Comparison of ENCODE assay signal across 8 cellular contexts in the genomic region with DNA sequence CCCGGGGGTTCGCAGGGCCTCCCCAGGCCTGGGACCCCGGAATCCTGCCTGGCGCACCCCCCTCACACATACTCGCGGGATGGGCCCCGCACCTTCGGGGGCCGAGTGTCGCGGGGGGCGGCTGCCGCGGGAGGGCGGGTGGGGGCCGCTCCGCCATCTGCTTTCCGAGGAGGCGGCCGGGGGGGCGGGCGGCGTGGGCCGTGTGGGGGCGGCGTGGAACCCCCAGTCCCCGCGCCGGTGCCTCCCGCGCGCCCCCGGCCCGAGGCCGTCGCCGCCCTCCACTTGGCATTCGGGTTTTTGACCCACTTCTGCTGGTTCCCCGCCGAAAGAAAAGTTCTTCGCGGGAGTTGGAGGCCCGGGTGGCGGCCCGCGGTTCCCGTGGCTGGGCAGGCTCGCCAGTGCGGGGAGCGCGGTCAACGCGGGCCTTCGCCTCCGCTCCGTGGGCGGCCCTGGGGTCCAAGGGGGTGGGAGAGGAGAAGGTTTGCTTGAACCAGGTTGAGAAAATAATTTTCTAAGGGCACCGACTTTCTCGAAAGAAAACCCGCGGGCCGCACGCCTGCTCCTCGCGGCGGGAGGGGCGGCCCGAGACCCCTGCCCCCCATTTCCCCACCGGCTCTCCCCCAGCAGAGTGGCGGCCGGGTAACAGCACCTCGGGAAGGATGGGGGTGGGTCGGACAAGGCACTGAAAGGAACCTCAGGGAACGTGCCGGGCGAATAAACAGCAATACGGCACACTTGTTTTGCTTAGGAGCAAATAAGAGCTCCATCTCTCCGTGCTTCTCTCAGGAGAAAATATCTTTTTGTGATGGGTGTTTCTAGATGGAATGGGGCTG. TPM values are rescaled to one million over a fixed set of nuclear protein-coding genes. Genes with fewer than 3 reads are reported as not detected.
A peak's percentile ranks its signal among the peaks of the same experiment; 100 is the strongest.
DNase-seq lines count a peak whose midpoint lies in the region; ATAC-seq, FAIRE-seq and TF ChIP-seq lines count a peak whose summit lies in the region.

No MANE protein-coding gene starts in this region.

- H3K4me3 ChIP-seq in DOHH2 (ENCODE audit: low read length) (peak overlapping the region; percentile 84), SJCRH30 (peak overlapping the region; percentile 99), epithelial cell of proximal tubule (ENCODE audit: low read depth, low read length) (peak overlapping the region; percentile 67), pancreas (peak overlapping the region; percentile 86 to 97 (median 91))

- no peak for DNase-seq in SJCRH30
- DNase-seq in epithelial cell of proximal tubule (ENCODE audit: low read depth): no peak
- DNase-seq in pancreas: peak in 1 of 6 donors; percentile 73
- no peak for DNase-seq in DMS114 treated with DMSO at 0.1 percent for 48 hours (lab: John Stamatoyannopoulos, UW; ENCODE audit: unreplicated experiment)
- DNase-seq in NCI-H1105 treated with DMSO at 0.1 percent for 48 hours (lab: John Stamatoyannopoulos, UW): no peak
- no peak for DNase-seq in SIG-M5 (lab: John Stamatoyannopoulos, UW)
- no peak for DNase-seq in NCI-H510A (lab: John Stamatoyannopoulos, UW)

- H3K27ac ChIP-seq in DOHH2 (ENCODE audit: low read depth, low read length): no peak overlapping the region
- no peak overlapping the region for H3K27ac ChIP-seq in SJCRH30
- H3K27ac ChIP-seq in pancreas: peak overlapping the region in 3 of 4 donors; percentile 16 to 84 (median 82)

- peaks cover 13% of the 10 kb centered on the region for H3K4me1 ChIP-seq in DOHH2 (ENCODE audit: control insufficient read depth, low read length)
- peaks cover 5% of the 10 kb centered on the region; the same call in 1 of the 2 replicates for H3K4me1 ChIP-seq in SJCRH30
- H3K4me1 ChIP-seq in pancreas: peaks cover 6 to 9% (median 8%) of the 10 kb centered on the region in 3 donors

- no peak for FAIRE-seq in pancreas (lab: Jason Lieb, UNC)

- H3K9me3 ChIP-seq in DOHH2 (ENCODE audit: control insufficient read depth, insufficient read depth, low read length) (no peaks in the 10 kb centered on the region), SJCRH30 (replicated peaks) (no peaks in the 10 kb centered on the region), pancreas (no peaks in the 10 kb centered on the region)

- intact Hi-C loops in pancreas (cut with DNase I): no loop called here

- WGBS in pancreas, 2 donors: 1 to 2% methylated on average over 50 to 78 of the region's 78 CpGs

- peaks cover 36% of the 10 kb centered on the region for H3K79me2 ChIP-seq in DOHH2 (ENCODE audit: control insufficient read depth, low read length)

- H4K20me1 ChIP-seq in DOHH2 (ENCODE audit: control insufficient read depth, insufficient read depth, low read depth, low read length): 0 out of 2 replicates have a peak, but pooled peaks cover 4% of the 10 kb centered on the region

- no peaks in the 10 kb centered on the region for H3K9me2 ChIP-seq in DOHH2 (replicated peaks; ENCODE audit: control insufficient read depth, low read length)

- H3K4me2 ChIP-seq in DOHH2 (ENCODE audit: low read length): peak overlapping the region; percentile 57

- H3F3A ChIP-seq in DOHH2 (ENCODE audit: control insufficient read depth, insufficient read depth): peaks cover 2% of the 10 kb centered on the region; the same call in 1 of the 2 replicates

- TF ChIP-seq CTCF in DOHH2 (IDR thresholded peaks at IDR 0.05; ENCODE audit: low read depth, low read length, poor library complexity, severe bottlenecking) (no peak), epithelial cell of proximal tubule (conservative IDR thresholded peaks at IDR 0.05; ENCODE audit: low read depth, low read length) (no peak), pancreas (IDR thresholded peaks at IDR 0.05) (no peak)

- H3K36me3 ChIP-seq in DOHH2 (ENCODE audit: control insufficient read depth, low read length) (peaks cover 23% of the 10 kb centered on the region), SJCRH30 (peaks cover 35% of the 10 kb centered on the region), pancreas (peaks cover 0 to 3% (median 0%) of the 10 kb centered on the region in 3 donors)

- H3K27me3 ChIP-seq in DOHH2 (ENCODE audit: control insufficient read depth, low read length): peaks cover 5% of the 10 kb centered on the region
- H3K27me3 ChIP-seq in SJCRH30: no peaks in the 10 kb centered on the region
- H3K27me3 ChIP-seq in pancreas: no peaks in the 10 kb centered on the region

- ATAC-seq in pancreas: no peak

RNA-seq across cellular contexts. Expression of a gene that starts 1.6 kb away (rescaled TPM):
- total RNA-seq in SJCRH30 (2014; rRNA removed; shearing (Covaris generic)): 24.5 and 25.0 TPM in 2 replicates
- total RNA-seq in epithelial cell of proximal tubule (5.5 and 7.2 TPM in 2 replicates), pancreas (1 to 10 TPM; 4.0 to 8.3 (median 4.7) TPM)
- 1 to 10 TPM; 4.5 to 8.0 TPM for polyA plus RNA-seq in pancreas

RNA-seq across cellular contexts. Expression of a gene that starts 9.5 kb away (rescaled TPM):
- 35.5 and 36.5 TPM in 2 replicates for total RNA-seq in SJCRH30 (2014; rRNA removed; shearing (Covaris generic))
- total RNA-seq in epithelial cell of proximal tubule (15.8 and 24.0 TPM in 2 replicates), pancreas (10 to 100 TPM in 1 of 6 donors, 1 to 10 TPM in 5; 6.9 to 11.6 (median 8.9) TPM)
- polyA plus RNA-seq in pancreas: 10 to 100 TPM; 21.9 to 28.0 TPM

RNA-seq across cellular contexts. Expression of a gene that starts 12.5 kb away (rescaled TPM):
- 44.8 and 45.0 TPM in 2 replicates for total RNA-seq in SJCRH30 (2014; rRNA removed; shearing (Covaris generic))
- total RNA-seq in epithelial cell of proximal tubule (28.1 and 40.1 TPM in 2 replicates), pancreas (10 to 100 TPM; 10.8 to 31.3 (median 18.4) TPM)
- polyA plus RNA-seq in pancreas: 10 to 100 TPM; 11.3 to 13.7 TPM

RNA-seq across cellular contexts. Expression of a gene that starts 35.4 kb away (rescaled TPM):
- total RNA-seq in SJCRH30 (2014; rRNA removed; shearing (Covaris generic)): 14.6 and 25.2 TPM in 2 replicates
- total RNA-seq in epithelial cell of proximal tubule (5.7 and 14.2 TPM in 2 replicates), pancreas (10 to 100 TPM; 15.2 to 25.1 (median 16.9) TPM)
- polyA plus RNA-seq in pancreas: 100 to 1,000 TPM; 118 to 143 TPM

Comparison
In these comparisons a context has a peak if more than half of its experiments do, and no peak if none do; other contexts are left out.
1. H3K27ac ChIP-seq: peak in pancreas (3 of 4); none in DOHH2 (single experiment) and SJCRH30 (single experiment).
2. Peak in every context shown above with its lines, with median percentiles within 50 percentile points of each other: H3K4me3 ChIP-seq.